ENCODE assay signal across 1 cellular context in genomic region chr17:76271669-76272540, GRCh38.
TF ChIP-seq lines count a peak whose summit lies in the region.

No MANE protein-coding gene starts in this region.

TF ChIP-seq in GM12878, 131 proteins besides CTCF, POLR2A, EP300 and RAD21 (continues in another document):
- TF ChIP-seq ETV6 (conservative IDR thresholded peaks at IDR 0.05 in 1 of 2, IDR thresholded peaks at IDR 0.05 in 1 of 2; ENCODE audit: borderline replicate concordance in 1 of 2, low read depth in 1 of 2) (peak in 1 of 2 experiments; percentile 91; a peak in 2 of 4 replicates), CBX3 (IDR thresholded peaks at IDR 0.05; ENCODE audit: borderline replicate concordance, low read depth) (no peak), IKZF2 (IDR thresholded peaks at IDR 0.05) (peak; percentile 66 to 77), REST (IDR thresholded peaks at IDR 0.05; ENCODE audit: low read depth, low read length) (no peak), GABPA (IDR thresholded peaks at IDR 0.05; ENCODE audit: low read depth) (no peak), MLLT1 (IDR thresholded peaks at IDR 0.05) (peak; percentile 86; the same call in 1 of the 2 replicates), CHD1 (IDR thresholded peaks at IDR 0.05; ENCODE audit: low read depth, low read length) (0 out of 2 replicates have a peak, but pooled peaks have one; percentile 8), ZBED1 (IDR thresholded peaks at IDR 0.05; ENCODE audit: borderline replicate concordance) (peak; percentile 89; the same call in 1 of the 2 replicates), MYC (IDR thresholded peaks at IDR 0.05; ENCODE audit: insufficient read depth, insufficient read length, insufficient replicate concordance, low read length, severe bottlenecking) (peak; percentile 19), ZNF592 (IDR thresholded peaks at IDR 0.05) (0 out of 2 replicates have a peak, but pooled peaks have one; percentile 11), HDGF (IDR thresholded peaks at IDR 0.05) (peak; percentile 56; the same call in 1 of the 2 replicates), NR2C2 (IDR thresholded peaks at IDR 0.05; ENCODE audit: borderline replicate concordance, control insufficient read depth, insufficient read length, low read depth) (no peak), SRF (IDR thresholded peaks at IDR 0.05; ENCODE audit: low read depth in 2 of 2, low read length in 2 of 2) (0 out of 4 replicates have a peak, but pooled peaks of 1 of the 2 experiments have one; percentile 14), SMARCA5 (IDR thresholded peaks at IDR 0.05) (peak; percentile 86), PML (IDR thresholded peaks at IDR 0.05; ENCODE audit: low read length) (no peak), USF1 (IDR thresholded peaks at IDR 0.05; ENCODE audit: borderline replicate concordance, extremely low read length, insufficient read depth, low read depth, low read length) (peak; percentile 79), PAX5 (IDR thresholded peaks at IDR 0.05; ENCODE audit: borderline replicate concordance, low read depth, low read length) (peak; percentile 99), STAT1 (conservative IDR thresholded peaks at IDR 0.05) (no peak), E2F8 (IDR thresholded peaks at IDR 0.05; ENCODE audit: low read depth, partially characterized antibody) (peak; percentile 41), TCF12 (IDR thresholded peaks at IDR 0.05; ENCODE audit: low read depth, low read length) (peak; percentile 96), JUNB (IDR thresholded peaks at IDR 0.05) (0 out of 2 replicates have a peak, but pooled peaks have one; percentile 20), RELA (IDR thresholded peaks at IDR 0.05; ENCODE audit: borderline replicate concordance, partially characterized antibody) (peak; percentile 87), RAD51 (IDR thresholded peaks at IDR 0.05) (peak; percentile 59; the same call in 1 of the 2 replicates), NRF1 (conservative IDR thresholded peaks at IDR 0.05; ENCODE audit: low read depth, low read length) (no peak), POLR2AphosphoS5 (IDR thresholded peaks at IDR 0.05; ENCODE audit: low read length) (peak; percentile 92), ZNF207 (IDR thresholded peaks at IDR 0.05; ENCODE audit: borderline replicate concordance) (0 out of 2 replicates have a peak, but pooled peaks have one; percentile 22), NKRF (conservative IDR thresholded peaks at IDR 0.05) (peak; percentile 34; the same call in 1 of the 2 replicates), YY1 (IDR thresholded peaks at IDR 0.05; ENCODE audit: low read depth, low read length) (peak; percentile 8; the same call in 1 of the 2 replicates), NBN (IDR thresholded peaks at IDR 0.05) (peak; percentile 83), BCL11A (IDR thresholded peaks at IDR 0.05; ENCODE audit: low read depth, low read length) (peak; percentile 77; the same call in 1 of the 2 replicates), CHD2 (IDR thresholded peaks at IDR 0.05; ENCODE audit: borderline replicate concordance, low read depth, low read length) (peak; percentile 90), ZNF24 (IDR thresholded peaks at IDR 0.05) (peak; percentile 34; the same call in 1 of the 2 replicates), MXI1 (IDR thresholded peaks at IDR 0.05; ENCODE audit: low read depth, low read length) (peak; percentile 80), EED (IDR thresholded peaks at IDR 0.05; ENCODE audit: low read depth) (peak; percentile 74; the same call in 1 of the 2 replicates), RELB (IDR thresholded peaks at IDR 0.05; ENCODE audit: low read depth) (no peak; the same call in 1 of the 2 replicates), NR2C1 (IDR thresholded peaks at IDR 0.05) (peak; percentile 80), TBL1XR1 (IDR thresholded peaks at IDR 0.05; ENCODE audit: low read depth, low read length) (peak; percentile 91), RB1 (IDR thresholded peaks at IDR 0.05; ENCODE audit: borderline replicate concordance) (peak; percentile 43; the same call in 1 of the 2 replicates), EZH2 (IDR thresholded peaks at IDR 0.05; ENCODE audit: borderline replicate concordance, control insufficient read depth, low read depth, low read length) (no peak), CBFB (IDR thresholded peaks at IDR 0.05; ENCODE audit: low read depth) (peak; percentile 79), USF2 (IDR thresholded peaks at IDR 0.05; ENCODE audit: borderline replicate concordance, low read depth, low read length) (peak; percentile 35; the same call in 1 of the 2 replicates), RCOR1 (conservative IDR thresholded peaks at IDR 0.05; ENCODE audit: low read depth, low read length) (no peak), IKZF1 (conservative IDR thresholded peaks at IDR 0.05) (peak; percentile 91), ZNF217 (IDR thresholded peaks at IDR 0.05) (no peak), DPF2 (IDR thresholded peaks at IDR 0.05) (peak; percentile 72; the same call in 1 of the 2 replicates), MAX (IDR thresholded peaks at IDR 0.05; ENCODE audit: low read depth, low read length) (peak; percentile 85), SMAD5 (IDR thresholded peaks at IDR 0.05; ENCODE audit: low read depth) (peak; percentile 84)
